In the genomic region with DNA sequence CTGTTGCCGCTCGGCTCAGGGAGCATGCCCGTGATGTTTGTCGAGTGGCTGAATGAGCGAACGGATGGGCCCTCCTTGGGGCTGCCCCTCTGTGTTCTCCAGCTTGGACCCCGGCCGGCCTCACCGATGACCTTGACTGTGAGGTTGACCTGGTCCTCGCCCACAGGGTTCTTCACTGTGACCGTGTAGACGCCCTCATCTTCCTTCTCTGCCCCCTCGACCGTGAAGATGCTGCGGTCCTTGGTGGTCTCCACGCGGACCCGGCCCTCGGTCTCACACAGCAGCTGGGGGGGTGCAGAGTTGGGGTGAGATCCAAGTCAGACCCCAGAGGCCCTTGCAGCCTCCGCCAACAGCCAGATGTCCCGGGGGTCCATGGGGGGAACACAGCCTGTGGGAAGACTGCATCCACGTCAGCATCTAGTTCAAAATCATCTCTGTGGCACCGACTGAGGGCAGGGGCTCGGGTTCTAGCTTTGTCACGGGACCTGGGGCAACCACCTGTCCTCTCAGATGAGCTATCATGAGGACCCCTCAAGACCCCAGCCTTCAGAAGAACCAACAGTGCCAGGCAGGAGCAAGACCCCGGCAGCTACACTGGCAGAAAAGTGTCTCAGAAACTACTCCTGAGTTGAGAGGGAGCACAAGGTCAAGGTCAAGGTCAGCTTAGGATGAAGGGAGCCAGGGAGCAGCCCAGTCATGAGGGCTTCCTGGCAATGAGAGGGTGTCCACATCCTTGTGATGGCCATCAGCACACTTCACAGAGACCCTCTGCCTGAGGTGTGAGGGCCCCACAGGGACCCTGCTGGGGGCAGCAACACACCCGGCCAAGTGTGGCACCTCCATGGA, we compare ENCODE assay signal across 28 cellular contexts. TPM values are rescaled to one million over a fixed set of nuclear protein-coding genes. Genes with fewer than 3 reads are reported as not detected.
"Had no signal": no experiment of that assay in that cellular context is flagged by ENCODE, and none has a peak within 500 bp of the region (broad histone marks: within the 10 kb centered on the region; RNA-seq: fewer than 3 reads in every experiment).

No MANE protein-coding gene starts in this region.

- H3K27ac ChIP-seq: SJCRH30, VCaP had no signal

- DNase-seq: activated CD4-positive, alpha-beta T cell treated with anti-CD3 and anti-CD28 coated beads for 36 hours; activated CD8-positive, alpha-beta memory T cell treated with anti-CD3 and anti-CD28 coated beads, Interleukin-2, amount 10 ng/mL, durations not matched to agents 7 days and 5 days; activated effector memory CD4-positive, alpha-beta T cell treated with Interleukin-2 at 50 U/mL for 16 hours; activated naive CD4-positive, alpha-beta T cell; activated naive CD8-positive, alpha-beta T cell treated with anti-CD3 and anti-CD28 coated beads, Interleukin-2, amount 50 U/mL, for 24 hours; activated T-cell treated with anti-CD3 and anti-CD28 coated beads, Interleukin-2, amount 50 U/mL, for 24 hours; amniotic stem cell; IMR-90; KG1; NCI-H1048; NCI-H146; NCI-H187 treated with DMSO at 0.1 percent for 48 hours; NCI-H2081 treated with DMSO at 0.1 percent for 48 hours; NCI-H2227 treated with DMSO at 0.1 percent for 48 hours; NCI-H446 treated with DMSO at 0.1 percent for 48 hours; NCI-H526; NCI-H82; SK-N-SH; T-helper 1 cell had no signal

- FAIRE-seq: astrocyte had no signal

- H3K4me1 ChIP-seq: SJCRH30 had no signal

- H3K4me3 ChIP-seq: SJCRH30 had no signal

- H3K36me3 ChIP-seq: SJCRH30 had no signal

- H3K9me3 ChIP-seq: SJCRH30, SK-N-SH had no signal

- ATAC-seq: activated CD4-positive, alpha-beta T cell treated with anti-CD3 and anti-CD28 coated beads for 36 hours; activated CD8-positive, alpha-beta memory T cell treated with anti-CD3 and anti-CD28 coated beads, Interleukin-2, amount 10 ng/mL, durations not matched to agents 7 days and 5 days; activated naive CD4-positive, alpha-beta T cell treated with anti-CD3 and anti-CD28 coated beads, Interleukin-2, amount 50 U/mL, for 72 hours; activated naive CD8-positive, alpha-beta T cell treated with anti-CD3 and anti-CD28 coated beads, Interleukin-2, amount 50 U/mL, for 24 hours had no signal

- H3K9ac ChIP-seq: SK-N-SH had no signal

RNA-seq across cellular contexts. Expression of gene MYBPC3, which starts 13.9 kb away (rescaled TPM):
- total RNA-seq: activated CD4-positive, alpha-beta T cell treated with anti-CD3 and anti-CD28 coated beads for 36 hours; activated CD8-positive, alpha-beta memory T cell treated with anti-CD3 and anti-CD28 coated beads, Interleukin-2, amount 10 ng/mL, durations not matched to agents 7 days and 5 days; activated naive CD4-positive, alpha-beta T cell treated with anti-CD3 and anti-CD28 coated beads, Interleukin-2, amount 50 U/mL, for 72 hours; activated T-helper 1 cell treated with anti-CD3 and anti-CD28 coated beads, Interleukin-12 subunit alpha, Interleukin-12 subunit beta, Interleukin-2, Interleukin-4 antibody, amounts not matched to agents 30 ng/mL and 10 ng/mL and 1 ng/mL, durations not matched to agents 14 hours and 24 hours and 36 hours; astrocyte; IMR-90; LHCN-M2; M059J; RPMI7951; SJCRH30; T-helper 2 cell treated with Interferon-gamma antibody and Interleukin-4, amounts not matched to agents 100 ng/mL and 5 ng/mL, for 36 hours had no signal
- polyA plus RNA-seq: IMR-90, SK-N-SH had no signal

RNA-seq across cellular contexts. Expression of gene SPI1, which starts 39.7 kb away (rescaled TPM):
- total RNA-seq: activated CD8-positive, alpha-beta memory T cell treated with anti-CD3 and anti-CD28 coated beads, Interleukin-2, amount 10 ng/mL, durations not matched to agents 7 days and 5 days; activated T-helper 1 cell treated with anti-CD3 and anti-CD28 coated beads, Interleukin-12 subunit alpha, Interleukin-12 subunit beta, Interleukin-2, Interleukin-4 antibody, amounts not matched to agents 30 ng/mL and 10 ng/mL and 1 ng/mL, durations not matched to agents 14 hours and 24 hours and 36 hours; astrocyte; IMR-90; LHCN-M2; M059J; RPMI7951; SJCRH30; T-helper 2 cell treated with Interferon-gamma antibody and Interleukin-4, amounts not matched to agents 100 ng/mL and 5 ng/mL, for 36 hours had no signal
- polyA plus RNA-seq: IMR-90, SK-N-SH had no signal
